In genomic region chr1:196603651-196604050, GRCh38 we compare ENCODE assay signal across 22 cellular contexts. TPM values are rescaled to one million over a fixed set of nuclear protein-coding genes. Genes with fewer than 3 reads are reported as not detected.
A peak's percentile ranks its signal among the peaks of the same experiment; 100 is the strongest.
DNase-seq lines count a peak whose midpoint lies in the region; ATAC-seq, FAIRE-seq and TF ChIP-seq lines count a peak whose summit lies in the region.
"Had no signal": no experiment of that assay in that cellular context is flagged by ENCODE, and none has a peak within 500 bp of the region (broad histone marks: within the 10 kb centered on the region; RNA-seq: fewer than 3 reads in every experiment).

No MANE protein-coding gene starts in this region.

- FAIRE-seq in D721Med (lab: Jason Lieb, UNC): peak; percentile 96
- no peak for FAIRE-seq in K562 (lab: Jason Lieb, UNC)
- FAIRE-seq: A549, GM12878, GM19239, H1 had no signal

- no peaks in the 10 kb centered on the region for H3K9me3 ChIP-seq in K562 (replicated peaks; ENCODE audit: control insufficient read depth, insufficient read depth, low read depth, low read length)
- H3K9me3 ChIP-seq: A549 had no signal

- TF ChIP-seq POLR2A in K562 (conservative IDR thresholded peaks at IDR 0.05): no peak

- H3K79me2 ChIP-seq in K562 (ENCODE audit: control insufficient read depth, insufficient read depth, low read length): no peaks in the 10 kb centered on the region

- no peak for TF ChIP-seq CTCF in D721Med (IDR thresholded peaks at IDR 0.05; ENCODE audit: insufficient read depth, missing control alignments)
- TF ChIP-seq CTCF in K562 (IDR thresholded peaks at IDR 0.05 in 2 of 3, conservative IDR thresholded peaks at IDR 0.05 in 1 of 3; ENCODE audit: insufficient read depth in 2 of 3, low read depth in 1 of 3, low read length in 3 of 3): no peak

- no peak overlapping the region for H3K4me2 ChIP-seq in K562 (ENCODE audit: insufficient read depth, low read length)
- H3K4me2 ChIP-seq: A549 had no signal

- DNase-seq in D721Med (ENCODE audit: insufficient read length, low spot score): no peak
- DNase-seq in K562 (ENCODE audit: extremely low read depth in 1 of 4, low spot score in 3 of 4): no peak
- no peak for DNase-seq in left lobe of liver (ENCODE audit: low spot score)
- no peak for DNase-seq in AML-193 (lab: John Stamatoyannopoulos, UW)
- no peak for DNase-seq in pons (ENCODE audit: low spot score)
- no peak for DNase-seq in NCI-H1930 (lab: John Stamatoyannopoulos, UW)
- DNase-seq: 8988T; ACHN; C1 segment of cervical spinal cord; Calu3; CD4-positive, alpha-beta memory T cell; COR-L47; DMS153; DND-41; GDM1; GM23248; H9 had no signal

- in situ Hi-C loops in K562 (cut with MboI): no loop called here

- no peaks in the 10 kb centered on the region for H4K20me1 ChIP-seq in K562 (replicated peaks; ENCODE audit: control insufficient read depth, insufficient read depth, low read length)

- BruUV-seq in K562 (replicated peaks; lab: Mats Ljungman, UMichigan): no TSS peak

- H3K27me3 ChIP-seq in K562 (ENCODE audit: control insufficient read depth in 2 of 2, insufficient read depth in 2 of 2, low read length in 2 of 2): no peaks in the 10 kb centered on the region

- no peak for TF ChIP-seq EP300 in K562 (IDR thresholded peaks at IDR 0.05; ENCODE audit: low read length)

- POLR2A ChIA-PET in K562 (lab: Yijun Ruan, JAX): no interaction called here

- intact Hi-C loops in K562 (cut with micrococcal nuclease): no loop called here

- CTCF ChIA-PET in K562 (lab: Yijun Ruan, JAX; ENCODE audit: low intra/inter-chr PET ratio): no interaction called here

- H3K9me1 ChIP-seq in K562 (ENCODE audit: control insufficient read depth, insufficient read depth, low read length): no peaks in the 10 kb centered on the region

- no peak overlapping the region for H3K9ac ChIP-seq in K562 (ENCODE audit: insufficient read depth in 1 of 2, low read depth in 2 of 2, low read length in 2 of 2)
- H3K9ac ChIP-seq: GM23248 had no signal

- no peak for TF ChIP-seq RAD21 in K562 (CRISPR knock-in tag; conservative IDR thresholded peaks at IDR 0.05 in 1 of 2, IDR thresholded peaks at IDR 0.05 in 1 of 2)

- H3K27ac ChIP-seq in K562 (ENCODE audit: extremely low read depth, low read depth, low read length): no peak overlapping the region
- H3K27ac ChIP-seq: A549, GM23248 had no signal

- no peak overlapping the region for H2AFZ ChIP-seq in K562 (ENCODE audit: low read depth, low read length)
- H2AFZ ChIP-seq: GM23248 had no signal

- H3K4me3 ChIP-seq in K562: no peak overlapping the region
- H3K4me3 ChIP-seq: A549, GM12878, GM23248 had no signal

- no peaks in the 10 kb centered on the region for H3K36me3 ChIP-seq in K562 (ENCODE audit: control insufficient read depth, insufficient read depth, low read length)

- ATAC-seq in K562 (no peak), left lobe of liver (peak; percentile 26)
- ATAC-seq: A549, GM12878, HCT116 had no signal

- peaks cover 0 to 2% of the 10 kb centered on the region in 2 experiments; a peak in 1 of 5 replicates for H3K4me1 ChIP-seq in K562 (replicated peaks in 1 of 2; ENCODE audit: control insufficient read depth in 2 of 2, insufficient read depth in 2 of 2, low read length in 2 of 2)

TF ChIP-seq in K562, 482 proteins besides CTCF, POLR2A, EP300 and RAD21:
- TF ChIP-seq CGGBP1 (CRISPR knock-in tag; IDR thresholded peaks at IDR 0.05): no peak
- TF ChIP-seq NFIC (IDR thresholded peaks at IDR 0.05): peak; percentile 60; the same call in 1 of the 2 replicates

RNA-seq across cellular contexts. Expression of gene KCNT2, which starts 4.6 kb away (rescaled TPM):
- total RNA-seq in K562 (2011; cell fraction: chromatin; rRNA removed; ENCODE audit: low replicate concordance): 0.58 and 2.4 TPM in 2 replicates
- total RNA-seq in K562 (2011; cell fraction: nucleolus; rRNA removed): 0.17 and 0.79 TPM in 2 replicates
- 0.88 and 0.99 TPM in 2 replicates for total RNA-seq in K562 (2011; cell fraction: nucleoplasm; rRNA removed)
- total RNA-seq in K562 (2014; rRNA removed) (0.49 and 0.59 TPM in 2 replicates), K562 (2014; rRNA removed; fragmentation: Illumina TruSeq; extraction: Trizol) (0.35 and 0.73 TPM in 2 replicates), K562 (2015; rRNA removed; fragmentation: Illumina TruSeq; extraction: Trizol) (0.26 and 0.58 TPM in 2 replicates), K562 (2021) (0.33 and 0.49 TPM in 2 replicates), left lobe of liver (4.1 TPM)
- polyA plus RNA-seq in K562 (2011; rRNA removed) (0.18 and 0.42 TPM in 2 replicates), K562 (2014; fragmentation: Illumina TruSeq; extraction: Trizol) (0.19 and 0.24 TPM in 2 replicates), K562 (2014; fragmentation: Nextera tagmentation; extraction: Ambion mirVana) (under 1 TPM; 0.13 to 0.28 TPM), K562 (2014; rRNA removed) (0.16 and 0.19 TPM in 2 replicates)
- polyA plus RNA-seq in K562 (2011; cell fraction: cytosol; rRNA removed): 0.04 and 0.22 TPM in 2 replicates
- polyA plus RNA-seq in K562 (2011; cell fraction: nucleus; rRNA removed): 0.26 and 0.95 TPM in 2 replicates
- polyA plus RNA-seq in K562 (2012): 0.25 and 0.51 TPM in 2 replicates
- polyA minus RNA-seq in K562 (2011; rRNA and poly(A)+ RNA removed): 1.1 and 2.7 TPM in 2 replicates
- polyA minus RNA-seq in K562 (2011; cell fraction: cytosol; rRNA and poly(A)+ RNA removed): 0.64 TPM in 1 of 2 replicates, not detected in the other
- 0.81 and 4.1 TPM in 2 replicates for polyA minus RNA-seq in K562 (2011; cell fraction: nucleus; rRNA and poly(A)+ RNA removed)
- total RNA-seq: CD4-positive, alpha-beta memory T cell; GM12878 had no signal
- polyA plus RNA-seq: CD4-positive, alpha-beta memory T cell; GM12878 had no signal

RNA-seq across cellular contexts. Expression of gene CFH, which starts 48.2 kb away (rescaled TPM):
- 90.2 and 229 TPM in 2 replicates for total RNA-seq in K562 (2011; cell fraction: chromatin; rRNA removed; ENCODE audit: low replicate concordance)
- total RNA-seq in K562 (2011; cell fraction: nucleolus; rRNA removed): 43.5 and 56.7 TPM in 2 replicates
- 90.6 and 103 TPM in 2 replicates for total RNA-seq in K562 (2011; cell fraction: nucleoplasm; rRNA removed)
- total RNA-seq in K562 (2014; rRNA removed) (31.6 and 31.8 TPM in 2 replicates), K562 (2014; rRNA removed; fragmentation: Illumina TruSeq; extraction: Trizol) (69.0 and 72.2 TPM in 2 replicates), K562 (2015; rRNA removed; fragmentation: Illumina TruSeq; extraction: Trizol) (88.6 and 96.1 TPM in 2 replicates), K562 (2021) (40.8 and 46.6 TPM in 2 replicates), left lobe of liver (870 TPM)
- polyA plus RNA-seq in K562 (2011; rRNA removed) (106 and 107 TPM in 2 replicates), K562 (2014; fragmentation: Illumina TruSeq; extraction: Trizol) (41.6 and 48.3 TPM in 2 replicates), K562 (2014; fragmentation: Nextera tagmentation; extraction: Ambion mirVana) (10 to 100 TPM; 45.6 to 58.8 TPM), K562 (2014; rRNA removed) (47.0 and 50.7 TPM in 2 replicates)
- polyA plus RNA-seq in K562 (2011; cell fraction: cytosol; rRNA removed): 14.8 and 39.6 TPM in 2 replicates
- polyA plus RNA-seq in K562 (2011; cell fraction: nucleus; rRNA removed): 64.8 and 122 TPM in 2 replicates
- 76.4 and 121 TPM in 2 replicates for polyA plus RNA-seq in K562 (2012)
- 125 and 163 TPM in 2 replicates for polyA minus RNA-seq in K562 (2011; rRNA and poly(A)+ RNA removed)
- polyA minus RNA-seq in K562 (2011; cell fraction: cytosol; rRNA and poly(A)+ RNA removed): 30.7 and 33.8 TPM in 2 replicates
- 54.3 and 144 TPM in 2 replicates for polyA minus RNA-seq in K562 (2011; cell fraction: nucleus; rRNA and poly(A)+ RNA removed)
- total RNA-seq: H1, H9 had no signal
- polyA plus RNA-seq: GM12878, H1 had no signal
